ENCODE assay signal across 24 cellular contexts in genomic region chr9:13627502-13627901, GRCh38.
"Had no signal": no experiment of that assay in that cellular context is flagged by ENCODE, and none has a peak within 500 bp of the region (broad histone marks: within the 10 kb centered on the region; RNA-seq: fewer than 3 reads in every experiment).

No MANE protein-coding gene starts in this region.

- H3K27ac Mint-ChIP-seq: immature natural killer cell; mesothelial cell of epicardium; naive B cell; naive thymus-derived CD8-positive, alpha-beta T cell had no signal

- DNase-seq: dermis blood vessel endothelial cell; dorsolateral prefrontal cortex; effector CD4-positive, alpha-beta T cell; effector memory CD4-positive, alpha-beta T cell; foreskin keratinocyte; heart left ventricle; hypothalamus; immature natural killer cell; islet precursor cell; left cardiac atrium; left lung; left ventricle myocardium superior; lower lobe of right lung; mesenchymal stem cell; mucosa of descending colon; naive B cell; naive thymus-derived CD8-positive, alpha-beta T cell had no signal

- H3K36me3 Mint-ChIP-seq: immature natural killer cell; naive B cell; naive thymus-derived CD8-positive, alpha-beta T cell had no signal

- H3K4me3 ChIP-seq: coronary artery, dorsolateral prefrontal cortex, esophagus muscularis mucosa, gastroesophageal sphincter, heart left ventricle, hepatocyte, left lung, lower lobe of right lung, mucosa of descending colon had no signal

- H3K36me3 ChIP-seq: esophagus muscularis mucosa, gastroesophageal sphincter, heart left ventricle, left lung, lower lobe of right lung had no signal

- H3K27ac ChIP-seq: coronary artery, dorsolateral prefrontal cortex, esophagus muscularis mucosa, foreskin keratinocyte, gastroesophageal sphincter, heart left ventricle, hepatocyte, left lung, lower lobe of right lung had no signal

- ATAC-seq: gastroesophageal sphincter; left cardiac atrium; left lung; left ventricle myocardium superior; lower lobe of right lung; mucosa of descending colon; naive thymus-derived CD8-positive, alpha-beta T cell had no signal

- H3K4me1 Mint-ChIP-seq: immature natural killer cell; mesothelial cell of epicardium; naive B cell; naive thymus-derived CD8-positive, alpha-beta T cell had no signal

- H3K27me3 ChIP-seq: dorsolateral prefrontal cortex, esophagus muscularis mucosa, foreskin keratinocyte, gastroesophageal sphincter, heart left ventricle, hepatocyte, left lung had no signal

- FAIRE-seq: endothelial cell of umbilical vein, frontal cortex had no signal

- H3K9me3 ChIP-seq: lower lobe of right lung, mucosa of descending colon had no signal

- H3K27me3 Mint-ChIP-seq: naive B cell; naive thymus-derived CD8-positive, alpha-beta T cell had no signal

- H3K4me3 Mint-ChIP-seq: immature natural killer cell; mesothelial cell of epicardium; naive B cell; naive thymus-derived CD8-positive, alpha-beta T cell had no signal

- H3K4me1 ChIP-seq: esophagus muscularis mucosa, gastroesophageal sphincter, heart left ventricle, left lung, lower lobe of right lung had no signal
